In genomic region chr2:109128048-109128465, GRCh38 we compare ENCODE assay signal across 8 cellular contexts. TPM values are rescaled to one million over a fixed set of nuclear protein-coding genes. Genes with fewer than 3 reads are reported as not detected.
A peak's percentile ranks its signal among the peaks of the same experiment; 100 is the strongest.
DNase-seq lines count a peak whose midpoint lies in the region; ATAC-seq and TF ChIP-seq lines count a peak whose summit lies in the region.

No MANE protein-coding gene starts in this region.

- in situ Hi-C loops in Caki2 (cut with HindIII; ENCODE audit: low pct_unique_long_range_greater_than_20kb, low sequenced_read_pairs), result no loop called here

- peak; percentile 92 for TF ChIP-seq CTCF in choroid plexus epithelial cell (conservative IDR thresholded peaks at IDR 0.05; ENCODE audit: low read depth, low read length)

- peak overlapping the region; percentile 71 for H3K4me3 ChIP-seq in choroid plexus epithelial cell (ENCODE audit: low read depth, low read length)

- ATAC-seq in HG02588 (IDR thresholded peaks at IDR 0.05; ENCODE audit: unreplicated experiment) (peak; percentile 43), HG02571 (IDR thresholded peaks at IDR 0.05; ENCODE audit: unreplicated experiment) (no peak)

- peak; percentile 75 for DNase-seq in Caki2 (ENCODE audit: low read depth)
- DNase-seq in NCI-H2196 treated with DMSO at 0.1 percent for 48 hours (lab: John Stamatoyannopoulos, UW; ENCODE audit: unreplicated experiment), result peak; percentile 76
- DNase-seq in activated CD4-positive, alpha-beta T cell treated with anti-CD3 and anti-CD28 coated beads for 24 hours (ENCODE audit: low read depth in 2 of 2), result peak; percentile 54 to 68
- peak; percentile 93 for DNase-seq in choroid plexus epithelial cell (ENCODE audit: low read depth)
- peak; percentile 18 for DNase-seq in kidney glomerular epithelial cell (lab: John Stamatoyannopoulos, UW)
- DNase-seq in stimulated activated CD4-positive, alpha-beta T cell treated with anti-CD3 and anti-CD28 coated beads, Interleukin-12 subunit alpha, Interleukin-12 subunit beta, amount 100 ng/mL, for 4 hours, result peak; percentile 72

RNA-seq across cellular contexts. Expression of gene SH3RF3, which starts 0.9 kb away (rescaled TPM):
- total RNA-seq in Caki2 (2014; rRNA removed; shearing (Covaris generic); ENCODE audit: low replicate concordance), result 0.20 and 0.49 TPM in 2 replicates

Comparison
In these comparisons a context has a peak if more than half of its experiments do, and no peak if none do; other contexts are left out.
1. DNase-seq: peak in every context shown above with its lines; median percentile 93 in choroid plexus epithelial cell; 76 in NCI-H2196 treated with DMSO at 0.1 percent for 48 hours; 75 in Caki2; 72 in stimulated activated CD4-positive, alpha-beta T cell treated with anti-CD3 and anti-CD28 coated beads, Interleukin-12 subunit alpha, Interleukin-12 subunit beta, amount 100 ng/mL, for 4 hours; 61 in activated CD4-positive, alpha-beta T cell treated with anti-CD3 and anti-CD28 coated beads for 24 hours; 18 in kidney glomerular epithelial cell.